ENCODE assay signal across 8 cellular contexts in the genomic region with DNA sequence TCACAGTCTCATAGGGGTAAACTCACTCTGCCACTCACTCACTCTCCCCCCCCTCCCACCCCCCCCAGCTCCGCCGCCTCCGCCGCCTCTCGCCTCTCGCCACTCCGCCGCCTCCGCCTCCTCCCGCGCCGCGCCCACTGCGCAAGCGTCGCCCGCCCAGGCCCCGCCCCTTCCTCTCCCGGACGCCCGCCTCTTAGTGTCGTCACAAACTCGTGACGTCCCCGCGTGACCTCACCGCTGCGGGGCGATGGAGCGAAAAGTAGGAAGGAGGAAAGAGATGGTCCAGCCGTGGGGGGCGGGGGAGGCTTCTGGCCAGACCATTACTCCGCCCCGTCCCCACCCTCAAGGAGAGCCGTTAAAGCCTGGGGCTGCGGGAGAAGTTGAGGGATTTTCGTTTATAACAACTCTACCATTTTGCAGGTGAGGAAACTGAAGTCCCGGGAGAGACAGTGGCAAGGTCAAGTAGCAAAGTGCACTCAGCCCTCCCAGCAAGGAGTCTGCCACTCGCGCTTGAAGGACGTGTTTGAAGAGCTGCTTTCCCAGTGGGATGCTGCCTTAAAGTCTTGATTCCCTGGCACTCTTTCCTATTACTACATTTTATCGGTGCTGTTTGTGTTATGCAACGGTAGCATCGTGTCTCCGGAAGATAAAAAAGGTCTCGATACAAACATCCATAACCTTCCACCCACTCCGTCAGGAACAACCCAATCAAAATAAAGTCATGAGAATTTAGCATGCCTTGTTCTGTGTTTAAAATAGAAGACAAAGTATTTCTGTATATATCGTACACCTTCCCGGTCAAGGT. TPM values are rescaled to one million over a fixed set of nuclear protein-coding genes. Genes with fewer than 3 reads are reported as not detected.
A peak's percentile ranks its signal among the peaks of the same experiment; 100 is the strongest.
DNase-seq lines count a peak whose midpoint lies in the region; ATAC-seq and TF ChIP-seq lines count a peak whose summit lies in the region.

A gene (minus strand): TSS at position 29 of the 805 bp plus-strand sequence. CDS start 164 bp downstream, outside the sequence.

- peak; percentile 78 for ATAC-seq in HG02763 (IDR thresholded peaks at IDR 0.05; ENCODE audit: unreplicated experiment)

- H3K9ac ChIP-seq in adipocyte (ENCODE audit: low read length) (peak within 1 kb of the TSS; percentile 96), parathyroid adenoma (peak within 1 kb of the TSS; percentile 59)

- intact Hi-C loops in tibial artery (cut with DNase I; ENCODE audit: low total_unique reads), result no loop called here

- H3K4me3 ChIP-seq in GM12864 (ENCODE audit: low read depth, low read length) (peak within 1 kb of the TSS; percentile 96), adipocyte (ENCODE audit: low read length) (peak within 1 kb of the TSS; percentile 86), cardiac muscle cell (peak within 1 kb of the TSS; percentile 62), parathyroid adenoma (ENCODE audit: low read depth, low read length) (peak within 1 kb of the TSS; percentile 84), tibial artery (peak within 1 kb of the TSS; percentile 95 to 100)

- peak within 1 kb of the TSS; percentile 76 for H3K27ac ChIP-seq in cardiac muscle cell
- peak within 1 kb of the TSS; percentile 69 for H3K27ac ChIP-seq in parathyroid adenoma
- H3K27ac ChIP-seq in tibial artery, result peak within 1 kb of the TSS; percentile 96

- peaks cover 18% of the 10 kb centered on the region for H3K4me1 ChIP-seq in adipocyte (ENCODE audit: control insufficient read depth, insufficient read depth, low read length)
- peaks cover 12% of the 10 kb centered on the region for H3K4me1 ChIP-seq in cardiac muscle cell (ENCODE audit: low read depth)
- H3K4me1 ChIP-seq in parathyroid adenoma, result peaks cover 4% of the 10 kb centered on the region
- H3K4me1 ChIP-seq in tibial artery, result peaks cover 0 to 36% (median 24%) of the 10 kb centered on the region in 4 donors

- no peak for TF ChIP-seq CTCF in GM12864 (IDR thresholded peaks at IDR 0.05; ENCODE audit: low read depth, low read length, missing control alignments)
- TF ChIP-seq CTCF in cardiac muscle cell (IDR thresholded peaks at IDR 0.05; ENCODE audit: low read depth, low read length), result no peak
- no peak for TF ChIP-seq CTCF in parathyroid adenoma (IDR thresholded peaks at IDR 0.05)
- no peak for TF ChIP-seq CTCF in tibial artery (IDR thresholded peaks at IDR 0.05)

- H3K9me3 ChIP-seq in adipocyte (ENCODE audit: control insufficient read depth, low read length) (no peaks in the 10 kb centered on the region), cardiac muscle cell (ENCODE audit: low read depth) (no peaks in the 10 kb centered on the region), parathyroid adenoma (ENCODE audit: control insufficient read depth, low read length) (no peaks in the 10 kb centered on the region), tibial artery (no peaks in the 10 kb centered on the region)

- H3K27me3 ChIP-seq in adipocyte (replicated peaks; ENCODE audit: control insufficient read depth, insufficient read depth, low read length) (no peaks in the 10 kb centered on the region), cardiac muscle cell (no peaks in the 10 kb centered on the region), parathyroid adenoma (ENCODE audit: control insufficient read depth, insufficient read depth, low read length) (no peaks in the 10 kb centered on the region), tibial artery (no peaks in the 10 kb centered on the region)

- H3K4me2 ChIP-seq in parathyroid adenoma (ENCODE audit: low read length), result peak within 1 kb of the TSS; percentile 77

- H3K36me3 ChIP-seq in adipocyte (ENCODE audit: control insufficient read depth, insufficient read depth, low read length, severe bottlenecking), result no peaks in the 10 kb centered on the region
- no peaks in the 10 kb centered on the region for H3K36me3 ChIP-seq in cardiac muscle cell
- no peaks in the 10 kb centered on the region for H3K36me3 ChIP-seq in parathyroid adenoma (ENCODE audit: control insufficient read depth, insufficient read depth, low read length)
- no peaks in the 10 kb centered on the region for H3K36me3 ChIP-seq in tibial artery

- peak within 1 kb of the TSS; percentile 94 for H2AFZ ChIP-seq in parathyroid adenoma

- H3K79me2 ChIP-seq in parathyroid adenoma, result peaks cover 26% of the 10 kb centered on the region

- DNase-seq in GM12864 (ENCODE audit: low read depth) (peak; percentile 81), NCI-H1436 treated with DMSO at 0.1 percent for 48 hours (lab: John Stamatoyannopoulos, UW) (peak; percentile 3), T follicular helper cell (ENCODE audit: low read depth) (peak; percentile 95), adipocyte (ENCODE audit: low read depth) (peak; percentile 99), cardiac muscle cell (ENCODE audit: low read depth in 1 of 2, low spot score in 1 of 2) (peak; percentile 93 to 98), tibial artery (peak; percentile 96 to 98)

RNA-seq across cellular contexts. Expression of the gene that starts here (rescaled TPM):
- total RNA-seq in cardiac muscle cell, result 42.7 and 55.9 TPM in 2 replicates
- 9.6 and 14.6 TPM in 2 replicates for polyA plus RNA-seq in cardiac muscle cell

Comparison
In these comparisons a context has a peak if more than half of its experiments do, and no peak if none do; other contexts are left out.
1. Peak in every context shown above with its lines: DNase-seq, ATAC-seq, H3K4me3 ChIP-seq and H3K27ac ChIP-seq.
2. DNase-seq: peak in every context shown above with its lines; median percentile 99 in adipocyte; 97 in tibial artery; 96 in cardiac muscle cell; 95 in T follicular helper cell; 81 in GM12864; 3 in NCI-H1436 treated with DMSO at 0.1 percent for 48 hours.